In the genomic region with DNA sequence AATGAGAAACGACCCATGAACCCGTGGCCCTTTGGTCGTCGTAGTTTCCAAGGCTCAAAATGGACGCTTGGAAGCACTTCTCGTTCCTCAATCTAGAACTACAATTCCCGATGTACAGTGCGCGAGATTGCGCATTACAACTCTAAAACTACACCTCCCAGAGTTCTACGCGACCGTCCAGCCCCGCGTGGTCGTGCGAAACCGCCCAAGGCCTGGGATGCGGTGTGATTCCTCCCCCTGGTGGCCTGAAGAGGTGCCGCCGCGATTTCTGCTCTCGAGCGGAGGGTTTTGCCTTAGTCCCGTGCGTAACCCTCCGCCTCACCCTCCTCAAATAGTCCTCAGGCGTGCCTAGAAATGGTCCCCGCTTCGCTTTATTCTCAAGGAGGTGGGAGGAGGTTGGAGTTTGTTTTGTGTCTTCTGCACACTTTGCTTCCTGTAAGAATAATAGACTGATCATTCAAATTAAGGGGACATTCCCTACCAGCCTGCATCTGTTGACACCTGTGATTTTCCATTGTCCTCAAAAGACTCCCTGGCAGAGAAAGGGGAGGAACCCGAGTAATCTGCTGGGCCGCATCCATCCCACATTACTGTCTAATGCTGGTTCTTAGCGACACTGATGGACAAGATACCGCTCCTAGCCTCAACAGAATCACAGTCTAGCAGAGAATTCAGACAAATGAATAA, we compare ENCODE assay signal across 1 cellular context.
TF ChIP-seq lines count a peak whose summit lies in the region.

No MANE protein-coding gene starts in this region.

TF ChIP-seq in K562, 482 proteins besides CTCF, POLR2A, EP300 and RAD21 (continued from another document and continues in another):
- peak; percentile 99 for TF ChIP-seq RB1 (IDR thresholded peaks at IDR 0.05; ENCODE audit: low read depth)
- TF ChIP-seq NFIC (IDR thresholded peaks at IDR 0.05), result peak; percentile 52
- TF ChIP-seq, protein P1, sequence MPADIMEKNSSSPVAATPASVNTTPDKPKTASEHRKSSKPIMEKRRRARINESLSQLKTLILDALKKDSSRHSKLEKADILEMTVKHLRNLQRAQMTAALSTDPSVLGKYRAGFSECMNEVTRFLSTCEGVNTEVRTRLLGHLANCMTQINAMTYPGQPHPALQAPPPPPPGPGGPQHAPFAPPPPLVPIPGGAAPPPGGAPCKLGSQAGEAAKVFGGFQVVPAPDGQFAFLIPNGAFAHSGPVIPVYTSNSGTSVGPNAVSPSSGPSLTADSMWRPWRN (IDR thresholded peaks at IDR 0.05; ENCODE audit: low read depth), result no peak
- TF ChIP-seq, protein P2, sequence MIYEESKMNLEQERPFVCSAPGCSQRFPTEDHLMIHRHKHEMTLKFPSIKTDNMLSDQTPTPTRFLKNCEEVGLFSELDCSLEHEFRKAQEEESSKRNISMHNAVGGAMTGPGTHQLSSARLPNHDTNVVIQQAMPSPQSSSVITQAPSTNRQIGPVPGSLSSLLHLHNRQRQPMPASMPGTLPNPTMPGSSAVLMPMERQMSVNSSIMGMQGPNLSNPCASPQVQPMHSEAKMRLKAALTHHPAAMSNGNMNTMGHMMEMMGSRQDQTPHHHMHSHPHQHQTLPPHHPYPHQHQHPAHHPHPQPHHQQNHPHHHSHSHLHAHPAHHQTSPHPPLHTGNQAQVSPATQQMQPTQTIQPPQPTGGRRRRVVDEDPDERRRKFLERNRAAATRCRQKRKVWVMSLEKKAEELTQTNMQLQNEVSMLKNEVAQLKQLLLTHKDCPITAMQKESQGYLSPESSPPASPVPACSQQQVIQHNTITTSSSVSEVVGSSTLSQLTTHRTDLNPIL (CRISPR knock-in tag; IDR thresholded peaks at IDR 0.05), result no peak
- peak; percentile 24 for TF ChIP-seq SAP30 (IDR thresholded peaks at IDR 0.05; ENCODE audit: borderline replicate concordance, insufficient read depth, low read depth, low read length, poor library complexity, severe bottlenecking)
- TF ChIP-seq ZNF274 (IDR thresholded peaks at IDR 0.05; ENCODE audit: borderline replicate concordance, low read depth, low read length), result no peak
- TF ChIP-seq, protein P3, sequence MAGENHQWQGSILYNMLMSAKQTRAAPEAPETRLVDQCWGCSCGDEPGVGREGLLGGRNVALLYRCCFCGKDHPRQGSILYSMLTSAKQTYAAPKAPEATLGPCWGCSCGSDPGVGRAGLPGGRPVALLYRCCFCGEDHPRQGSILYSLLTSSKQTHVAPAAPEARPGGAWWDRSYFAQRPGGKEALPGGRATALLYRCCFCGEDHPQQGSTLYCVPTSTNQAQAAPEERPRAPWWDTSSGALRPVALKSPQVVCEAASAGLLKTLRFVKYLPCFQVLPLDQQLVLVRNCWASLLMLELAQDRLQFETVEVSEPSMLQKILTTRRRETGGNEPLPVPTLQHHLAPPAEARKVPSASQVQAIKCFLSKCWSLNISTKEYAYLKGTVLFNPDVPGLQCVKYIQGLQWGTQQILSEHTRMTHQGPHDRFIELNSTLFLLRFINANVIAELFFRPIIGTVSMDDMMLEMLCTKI (IDR thresholded peaks at IDR 0.05; ENCODE audit: partially characterized antibody), result no peak
- no peak for TF ChIP-seq MCM2 (IDR thresholded peaks at IDR 0.05; ENCODE audit: low read depth)
- TF ChIP-seq, protein P4, sequence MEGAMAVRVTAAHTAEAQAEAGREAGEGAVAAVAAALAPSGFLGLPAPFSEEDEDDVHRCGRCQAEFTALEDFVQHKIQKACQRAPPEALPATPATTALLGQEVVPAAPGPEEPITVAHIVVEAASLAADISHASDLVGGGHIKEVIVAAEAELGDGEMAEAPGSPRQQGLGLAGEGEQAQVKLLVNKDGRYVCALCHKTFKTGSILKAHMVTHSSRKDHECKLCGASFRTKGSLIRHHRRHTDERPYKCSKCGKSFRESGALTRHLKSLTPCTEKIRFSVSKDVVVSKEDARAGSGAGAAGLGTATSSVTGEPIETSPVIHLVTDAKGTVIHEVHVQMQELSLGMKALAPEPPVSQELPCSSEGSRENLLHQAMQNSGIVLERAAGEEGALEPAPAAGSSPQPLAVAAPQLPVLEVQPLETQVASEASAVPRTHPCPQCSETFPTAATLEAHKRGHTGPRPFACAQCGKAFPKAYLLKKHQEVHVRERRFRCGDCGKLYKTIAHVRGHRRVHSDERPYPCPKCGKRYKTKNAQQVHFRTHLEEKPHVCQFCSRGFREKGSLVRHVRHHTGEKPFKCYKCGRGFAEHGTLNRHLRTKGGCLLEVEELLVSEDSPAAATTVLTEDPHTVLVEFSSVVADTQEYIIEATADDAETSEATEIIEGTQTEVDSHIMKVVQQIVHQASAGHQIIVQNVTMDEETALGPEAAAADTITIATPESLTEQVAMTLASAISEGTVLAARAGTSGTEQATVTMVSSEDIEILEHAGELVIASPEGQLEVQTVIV (CRISPR knock-in tag; IDR thresholded peaks at IDR 0.05; ENCODE audit: borderline replicate concordance), result peak; percentile 53; the same call in 1 of the 2 replicates
- TF ChIP-seq, protein P5, sequence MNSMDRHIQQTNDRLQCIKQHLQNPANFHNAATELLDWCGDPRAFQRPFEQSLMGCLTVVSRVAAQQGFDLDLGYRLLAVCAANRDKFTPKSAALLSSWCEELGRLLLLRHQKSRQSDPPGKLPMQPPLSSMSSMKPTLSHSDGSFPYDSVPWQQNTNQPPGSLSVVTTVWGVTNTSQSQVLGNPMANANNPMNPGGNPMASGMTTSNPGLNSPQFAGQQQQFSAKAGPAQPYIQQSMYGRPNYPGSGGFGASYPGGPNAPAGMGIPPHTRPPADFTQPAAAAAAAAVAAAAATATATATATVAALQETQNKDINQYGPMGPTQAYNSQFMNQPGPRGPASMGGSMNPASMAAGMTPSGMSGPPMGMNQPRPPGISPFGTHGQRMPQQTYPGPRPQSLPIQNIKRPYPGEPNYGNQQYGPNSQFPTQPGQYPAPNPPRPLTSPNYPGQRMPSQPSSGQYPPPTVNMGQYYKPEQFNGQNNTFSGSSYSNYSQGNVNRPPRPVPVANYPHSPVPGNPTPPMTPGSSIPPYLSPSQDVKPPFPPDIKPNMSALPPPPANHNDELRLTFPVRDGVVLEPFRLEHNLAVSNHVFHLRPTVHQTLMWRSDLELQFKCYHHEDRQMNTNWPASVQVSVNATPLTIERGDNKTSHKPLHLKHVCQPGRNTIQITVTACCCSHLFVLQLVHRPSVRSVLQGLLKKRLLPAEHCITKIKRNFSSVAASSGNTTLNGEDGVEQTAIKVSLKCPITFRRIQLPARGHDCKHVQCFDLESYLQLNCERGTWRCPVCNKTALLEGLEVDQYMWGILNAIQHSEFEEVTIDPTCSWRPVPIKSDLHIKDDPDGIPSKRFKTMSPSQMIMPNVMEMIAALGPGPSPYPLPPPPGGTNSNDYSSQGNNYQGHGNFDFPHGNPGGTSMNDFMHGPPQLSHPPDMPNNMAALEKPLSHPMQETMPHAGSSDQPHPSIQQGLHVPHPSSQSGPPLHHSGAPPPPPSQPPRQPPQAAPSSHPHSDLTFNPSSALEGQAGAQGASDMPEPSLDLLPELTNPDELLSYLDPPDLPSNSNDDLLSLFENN (IDR thresholded peaks at IDR 0.05; ENCODE audit: low read depth in 2 of 2, low read length in 2 of 2), result peak; percentile 69 to 89; a peak in 3 of 4 replicates
- TF ChIP-seq CXXC5 (CRISPR knock-in tag; IDR thresholded peaks at IDR 0.05), result peak; percentile 99
- no peak for TF ChIP-seq ZFP1 (CRISPR knock-in tag; IDR thresholded peaks at IDR 0.05)
- no peak for TF ChIP-seq FIP1L1 (IDR thresholded peaks at IDR 0.05; ENCODE audit: low read depth, low read length, poor library complexity, severe bottlenecking)
- TF ChIP-seq MYNN (IDR thresholded peaks at IDR 0.05), result peak; percentile 88
- TF ChIP-seq MYNN (CRISPR knock-in tag; IDR thresholded peaks at IDR 0.05), result no peak
- TF ChIP-seq, protein P6, sequence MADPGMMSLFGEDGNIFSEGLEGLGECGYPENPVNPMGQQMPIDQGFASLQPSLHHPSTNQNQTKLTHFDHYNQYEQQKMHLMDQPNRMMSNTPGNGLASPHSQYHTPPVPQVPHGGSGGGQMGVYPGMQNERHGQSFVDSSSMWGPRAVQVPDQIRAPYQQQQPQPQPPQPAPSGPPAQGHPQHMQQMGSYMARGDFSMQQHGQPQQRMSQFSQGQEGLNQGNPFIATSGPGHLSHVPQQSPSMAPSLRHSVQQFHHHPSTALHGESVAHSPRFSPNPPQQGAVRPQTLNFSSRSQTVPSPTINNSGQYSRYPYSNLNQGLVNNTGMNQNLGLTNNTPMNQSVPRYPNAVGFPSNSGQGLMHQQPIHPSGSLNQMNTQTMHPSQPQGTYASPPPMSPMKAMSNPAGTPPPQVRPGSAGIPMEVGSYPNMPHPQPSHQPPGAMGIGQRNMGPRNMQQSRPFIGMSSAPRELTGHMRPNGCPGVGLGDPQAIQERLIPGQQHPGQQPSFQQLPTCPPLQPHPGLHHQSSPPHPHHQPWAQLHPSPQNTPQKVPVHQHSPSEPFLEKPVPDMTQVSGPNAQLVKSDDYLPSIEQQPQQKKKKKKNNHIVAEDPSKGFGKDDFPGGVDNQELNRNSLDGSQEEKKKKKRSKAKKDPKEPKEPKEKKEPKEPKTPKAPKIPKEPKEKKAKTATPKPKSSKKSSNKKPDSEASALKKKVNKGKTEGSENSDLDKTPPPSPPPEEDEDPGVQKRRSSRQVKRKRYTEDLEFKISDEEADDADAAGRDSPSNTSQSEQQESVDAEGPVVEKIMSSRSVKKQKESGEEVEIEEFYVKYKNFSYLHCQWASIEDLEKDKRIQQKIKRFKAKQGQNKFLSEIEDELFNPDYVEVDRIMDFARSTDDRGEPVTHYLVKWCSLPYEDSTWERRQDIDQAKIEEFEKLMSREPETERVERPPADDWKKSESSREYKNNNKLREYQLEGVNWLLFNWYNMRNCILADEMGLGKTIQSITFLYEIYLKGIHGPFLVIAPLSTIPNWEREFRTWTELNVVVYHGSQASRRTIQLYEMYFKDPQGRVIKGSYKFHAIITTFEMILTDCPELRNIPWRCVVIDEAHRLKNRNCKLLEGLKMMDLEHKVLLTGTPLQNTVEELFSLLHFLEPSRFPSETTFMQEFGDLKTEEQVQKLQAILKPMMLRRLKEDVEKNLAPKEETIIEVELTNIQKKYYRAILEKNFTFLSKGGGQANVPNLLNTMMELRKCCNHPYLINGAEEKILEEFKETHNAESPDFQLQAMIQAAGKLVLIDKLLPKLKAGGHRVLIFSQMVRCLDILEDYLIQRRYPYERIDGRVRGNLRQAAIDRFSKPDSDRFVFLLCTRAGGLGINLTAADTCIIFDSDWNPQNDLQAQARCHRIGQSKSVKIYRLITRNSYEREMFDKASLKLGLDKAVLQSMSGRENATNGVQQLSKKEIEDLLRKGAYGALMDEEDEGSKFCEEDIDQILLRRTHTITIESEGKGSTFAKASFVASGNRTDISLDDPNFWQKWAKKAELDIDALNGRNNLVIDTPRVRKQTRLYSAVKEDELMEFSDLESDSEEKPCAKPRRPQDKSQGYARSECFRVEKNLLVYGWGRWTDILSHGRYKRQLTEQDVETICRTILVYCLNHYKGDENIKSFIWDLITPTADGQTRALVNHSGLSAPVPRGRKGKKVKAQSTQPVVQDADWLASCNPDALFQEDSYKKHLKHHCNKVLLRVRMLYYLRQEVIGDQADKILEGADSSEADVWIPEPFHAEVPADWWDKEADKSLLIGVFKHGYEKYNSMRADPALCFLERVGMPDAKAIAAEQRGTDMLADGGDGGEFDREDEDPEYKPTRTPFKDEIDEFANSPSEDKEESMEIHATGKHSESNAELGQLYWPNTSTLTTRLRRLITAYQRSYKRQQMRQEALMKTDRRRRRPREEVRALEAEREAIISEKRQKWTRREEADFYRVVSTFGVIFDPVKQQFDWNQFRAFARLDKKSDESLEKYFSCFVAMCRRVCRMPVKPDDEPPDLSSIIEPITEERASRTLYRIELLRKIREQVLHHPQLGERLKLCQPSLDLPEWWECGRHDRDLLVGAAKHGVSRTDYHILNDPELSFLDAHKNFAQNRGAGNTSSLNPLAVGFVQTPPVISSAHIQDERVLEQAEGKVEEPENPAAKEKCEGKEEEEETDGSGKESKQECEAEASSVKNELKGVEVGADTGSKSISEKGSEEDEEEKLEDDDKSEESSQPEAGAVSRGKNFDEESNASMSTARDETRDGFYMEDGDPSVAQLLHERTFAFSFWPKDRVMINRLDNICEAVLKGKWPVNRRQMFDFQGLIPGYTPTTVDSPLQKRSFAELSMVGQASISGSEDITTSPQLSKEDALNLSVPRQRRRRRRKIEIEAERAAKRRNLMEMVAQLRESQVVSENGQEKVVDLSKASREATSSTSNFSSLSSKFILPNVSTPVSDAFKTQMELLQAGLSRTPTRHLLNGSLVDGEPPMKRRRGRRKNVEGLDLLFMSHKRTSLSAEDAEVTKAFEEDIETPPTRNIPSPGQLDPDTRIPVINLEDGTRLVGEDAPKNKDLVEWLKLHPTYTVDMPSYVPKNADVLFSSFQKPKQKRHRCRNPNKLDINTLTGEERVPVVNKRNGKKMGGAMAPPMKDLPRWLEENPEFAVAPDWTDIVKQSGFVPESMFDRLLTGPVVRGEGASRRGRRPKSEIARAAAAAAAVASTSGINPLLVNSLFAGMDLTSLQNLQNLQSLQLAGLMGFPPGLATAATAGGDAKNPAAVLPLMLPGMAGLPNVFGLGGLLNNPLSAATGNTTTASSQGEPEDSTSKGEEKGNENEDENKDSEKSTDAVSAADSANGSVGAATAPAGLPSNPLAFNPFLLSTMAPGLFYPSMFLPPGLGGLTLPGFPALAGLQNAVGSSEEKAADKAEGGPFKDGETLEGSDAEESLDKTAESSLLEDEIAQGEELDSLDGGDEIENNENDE (IDR thresholded peaks at IDR 0.05; ENCODE audit: low read depth, low read length), result peak; percentile 43
- TF ChIP-seq ZNF696 (CRISPR knock-in tag; conservative IDR thresholded peaks at IDR 0.05), result no peak
- TF ChIP-seq, protein P7, sequence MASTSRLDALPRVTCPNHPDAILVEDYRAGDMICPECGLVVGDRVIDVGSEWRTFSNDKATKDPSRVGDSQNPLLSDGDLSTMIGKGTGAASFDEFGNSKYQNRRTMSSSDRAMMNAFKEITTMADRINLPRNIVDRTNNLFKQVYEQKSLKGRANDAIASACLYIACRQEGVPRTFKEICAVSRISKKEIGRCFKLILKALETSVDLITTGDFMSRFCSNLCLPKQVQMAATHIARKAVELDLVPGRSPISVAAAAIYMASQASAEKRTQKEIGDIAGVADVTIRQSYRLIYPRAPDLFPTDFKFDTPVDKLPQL (IDR thresholded peaks at IDR 0.05; ENCODE audit: extremely low read depth, insufficient read length), result no peak
- TF ChIP-seq MAFG (tag; conservative IDR thresholded peaks at IDR 0.05), result no peak
- TF ChIP-seq PRMT5 (CRISPR knock-in tag; IDR thresholded peaks at IDR 0.05), result no peak
- TF ChIP-seq, protein P8, sequence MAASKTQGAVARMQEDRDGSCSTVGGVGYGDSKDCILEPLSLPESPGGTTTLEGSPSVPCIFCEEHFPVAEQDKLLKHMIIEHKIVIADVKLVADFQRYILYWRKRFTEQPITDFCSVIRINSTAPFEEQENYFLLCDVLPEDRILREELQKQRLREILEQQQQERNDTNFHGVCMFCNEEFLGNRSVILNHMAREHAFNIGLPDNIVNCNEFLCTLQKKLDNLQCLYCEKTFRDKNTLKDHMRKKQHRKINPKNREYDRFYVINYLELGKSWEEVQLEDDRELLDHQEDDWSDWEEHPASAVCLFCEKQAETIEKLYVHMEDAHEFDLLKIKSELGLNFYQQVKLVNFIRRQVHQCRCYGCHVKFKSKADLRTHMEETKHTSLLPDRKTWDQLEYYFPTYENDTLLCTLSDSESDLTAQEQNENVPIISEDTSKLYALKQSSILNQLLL (CRISPR knock-in tag; IDR thresholded peaks at IDR 0.05; ENCODE audit: borderline replicate concordance), result no peak
- TF ChIP-seq TAF1 (IDR thresholded peaks at IDR 0.05; ENCODE audit: control insufficient read depth, extremely low read depth, insufficient read depth, low read length, severe bottlenecking), result peak; percentile 76
- TF ChIP-seq CBFA2T3 (IDR thresholded peaks at IDR 0.05), result peak; percentile 45
- TF ChIP-seq SRSF1 (IDR thresholded peaks at IDR 0.05; ENCODE audit: low read depth, low read length), result no peak
- no peak for TF ChIP-seq HMG20A (CRISPR knock-in tag; conservative IDR thresholded peaks at IDR 0.05)
- TF ChIP-seq CREBBP (IDR thresholded peaks at IDR 0.05; ENCODE audit: low read depth, low read length), result no peak
- no peak for TF ChIP-seq ZNF282 (CRISPR knock-in tag; IDR thresholded peaks at IDR 0.05)
- TF ChIP-seq SMARCA5 (IDR thresholded peaks at IDR 0.05), result peak; percentile 76; the same call in 1 of the 2 replicates
- TF ChIP-seq TCFL5 (CRISPR knock-in tag; conservative IDR thresholded peaks at IDR 0.05), result 0 out of 2 replicates have a peak, but pooled peaks have one; percentile 13
- peak; percentile 96 for TF ChIP-seq EP400 (IDR thresholded peaks at IDR 0.05)
- TF ChIP-seq DDX20 (tag; IDR thresholded peaks at IDR 0.05; ENCODE audit: low read depth), result no peak; the same call in 1 of the 2 replicates
